ENCODE assay signal across 8 cellular contexts in genomic region chr7:5396999-5397656, GRCh38. TPM values are rescaled to one million over a fixed set of nuclear protein-coding genes. Genes with fewer than 3 reads are reported as not detected.
DNase-seq lines count a peak whose midpoint lies in the region; FAIRE-seq and TF ChIP-seq lines count a peak whose summit lies in the region.

No MANE protein-coding gene starts in this region.

- H3K4me3 ChIP-seq in CD8-positive, alpha-beta memory T cell (ENCODE audit: low read length) = peak overlapping the region; percentile 99
- peak overlapping the region; percentile 87 for H3K4me3 ChIP-seq in adipocyte (ENCODE audit: low read length)

- H3K9ac ChIP-seq in adipocyte (ENCODE audit: low read length) = peak overlapping the region; percentile 97

- POLR2A ChIA-PET in CD8-positive, alpha-beta memory T cell (lab: Charles Lee) = interaction anchor here (0.5 to 1.7 kb wide), 5 partner anchors 21 to 426 kb away, joined by 3 to 16 read pairs (median 3); partner anchors contain the start of gene TNRC18

- H3K27me3 Mint-ChIP-seq in CD8-positive, alpha-beta memory T cell = no peaks in the 10 kb centered on the region

- no peak for FAIRE-seq in HTR-8/SVneo (lab: Jason Lieb, UNC)

- H3K27ac Mint-ChIP-seq in CD8-positive, alpha-beta memory T cell = peak overlapping the region; percentile 88 to 97 (median 94)

- H3K27me3 ChIP-seq in CD8-positive, alpha-beta memory T cell (ENCODE audit: insufficient read depth, low read length, poor library complexity, severe bottlenecking) = no peaks in the 10 kb centered on the region
- H3K27me3 ChIP-seq in adipocyte (replicated peaks; ENCODE audit: control insufficient read depth, insufficient read depth, low read length) = no peaks in the 10 kb centered on the region

- peaks cover 31% of the 10 kb centered on the region for H3K4me1 ChIP-seq in CD8-positive, alpha-beta memory T cell (ENCODE audit: insufficient read depth, low read length)
- H3K4me1 ChIP-seq in adipocyte (ENCODE audit: control insufficient read depth, insufficient read depth, low read length) = peaks cover 5% of the 10 kb centered on the region

- peak; percentile 89 to 96 (median 92) for DNase-seq in CD8-positive, alpha-beta memory T cell
- peak; percentile 95 for DNase-seq in GM20000 (ENCODE audit: low spot score)
- peak; percentile 99 for DNase-seq in HT1080 (ENCODE audit: low read depth)
- peak; percentile 80 for DNase-seq in T follicular helper cell (ENCODE audit: low read depth)
- no peak for DNase-seq in adipocyte (ENCODE audit: low read depth)
- DNase-seq in iPS-NIHi11 (ENCODE audit: low spot score) = peak; percentile 77
- DNase-seq in stimulated activated CD4-positive, alpha-beta T cell treated with anti-CD3 and anti-CD28 coated beads, Interleukin-1b, Interleukin-23, amount 100 ng/mL, for 48 hours = peak; percentile 91
- DNase-seq in HTR-8/SVneo (ENCODE audit: insufficient read length, low spot score) = no peak

- no peaks in the 10 kb centered on the region for H3K9me3 Mint-ChIP-seq in CD8-positive, alpha-beta memory T cell

- peak overlapping the region; percentile 89 for H3K27ac ChIP-seq in CD8-positive, alpha-beta memory T cell (ENCODE audit: low read depth, low read length)

- H3K36me3 Mint-ChIP-seq in CD8-positive, alpha-beta memory T cell = peaks cover 0 to 23% (median 7%) of the 10 kb centered on the region in 3 donors

- no peak for TF ChIP-seq CTCF in GM20000 (IDR thresholded peaks at IDR 0.05; ENCODE audit: extremely low read depth, missing control alignments)

- peaks cover 16% of the 10 kb centered on the region for H3K36me3 ChIP-seq in CD8-positive, alpha-beta memory T cell (ENCODE audit: insufficient read depth, low read length)
- H3K36me3 ChIP-seq in adipocyte (ENCODE audit: control insufficient read depth, insufficient read depth, low read length, severe bottlenecking) = peaks cover 28% of the 10 kb centered on the region

- CTCF ChIA-PET in CD8-positive, alpha-beta memory T cell (lab: Charles Lee) = interaction anchor here (0.8 to 2.8 kb wide), 21 partner anchors 8 to 268 kb away, joined by 3 to 21 read pairs (median 6); partner anchors contain the start of gene TNRC18

- H3K4me3 Mint-ChIP-seq in CD8-positive, alpha-beta memory T cell = peak overlapping the region; percentile 81 to 92 (median 87)

- H3K9me3 ChIP-seq in CD8-positive, alpha-beta memory T cell (ENCODE audit: low read length) = no peaks in the 10 kb centered on the region
- H3K9me3 ChIP-seq in adipocyte (ENCODE audit: control insufficient read depth, low read length) = no peaks in the 10 kb centered on the region

- peaks cover 25 to 44% (median 34%) of the 10 kb centered on the region in 3 donors for H3K4me1 Mint-ChIP-seq in CD8-positive, alpha-beta memory T cell

RNA-seq across cellular contexts. Expression of gene TNRC18, which starts 26.5 kb away (rescaled TPM):
- total RNA-seq in CD8-positive, alpha-beta memory T cell = 10 to 100 TPM; 44.7 to 47.4 TPM
- 2.1 TPM for polyA plus RNA-seq in CD8-positive, alpha-beta memory T cell
- total RNA-seq in HT1080 (2014; rRNA removed; shearing (Covaris generic)) = 21.8 and 36.2 TPM in 2 replicates
- polyA plus RNA-seq in HT1080 (2015; cell fraction: cytosol; rRNA removed) = 39.0 and 50.3 TPM in 2 replicates
- 80.9 and 104 TPM in 2 replicates for polyA plus RNA-seq in HT1080 (2015; cell fraction: nucleus; rRNA removed)

Comparison
In these comparisons a context has a peak if more than half of its experiments do, and no peak if none do; other contexts are left out.
1. DNase-seq: peak in CD8-positive, alpha-beta memory T cell (5 of 5), GM20000 (single experiment), HT1080 (single experiment), T follicular helper cell (single experiment), iPS-NIHi11 (single experiment) and stimulated activated CD4-positive, alpha-beta T cell treated with anti-CD3 and anti-CD28 coated beads, Interleukin-1b, Interleukin-23, amount 100 ng/mL, for 48 hours (single experiment); none in adipocyte (single experiment) and HTR-8/SVneo (single experiment).